In genomic region chrX:48508400-48509244, GRCh38 we compare ENCODE assay signal across 8 cellular contexts. TPM values are rescaled to one million over a fixed set of nuclear protein-coding genes. Genes with fewer than 3 reads are reported as not detected.
DNase-seq lines count a peak whose midpoint lies in the region; ATAC-seq and TF ChIP-seq lines count a peak whose summit lies in the region.

Gene PORCN, plus strand, starts transcription at chrX:48508992. Its CDS starts 829 bp downstream, at chrX:48509821.

- TF ChIP-seq CTCF in coronary artery (IDR thresholded peaks at IDR 0.05) (no peak), right lobe of liver (IDR thresholded peaks at IDR 0.05) (no peak)

- H3K9me3 ChIP-seq in right lobe of liver: no peaks in the 10 kb centered on the region

- WGBS in right lobe of liver (ENCODE audit: insufficient coverage, low coverage, low lambda C conversion rate, missing lambda C conversion rate): 36% methylated on average over 13 of the region's 65 CpGs

- TF ChIP-seq POLR2A in right lobe of liver (IDR thresholded peaks at IDR 0.05): peak; percentile 38

- intact Hi-C loops in right lobe of liver (cut with DNase I): no loop called here

- H3K27me3 Mint-ChIP-seq in activated CD4-positive, alpha-beta T cell treated with anti-CD3 and anti-CD28 coated beads, Interleukin-2, amount 10 ng/mL, durations not matched to agents 7 days and 5 days: no peaks in the 10 kb centered on the region

- no peaks in the 10 kb centered on the region for H3K4me1 ChIP-seq in right lobe of liver

- peak within 1 kb of the TSS; percentile 84 for H3K4me3 Mint-ChIP-seq in activated CD4-positive, alpha-beta T cell treated with anti-CD3 and anti-CD28 coated beads, Interleukin-2, amount 10 ng/mL, durations not matched to agents 7 days and 5 days

- H3K27ac ChIP-seq in coronary artery (peak within 1 kb of the TSS; percentile 15 to 62), right lobe of liver (peak within 1 kb of the TSS in 2 of 3 donors; percentile 5 to 40)

- H3K36me3 Mint-ChIP-seq in activated CD4-positive, alpha-beta T cell treated with anti-CD3 and anti-CD28 coated beads, Interleukin-2, amount 10 ng/mL, durations not matched to agents 7 days and 5 days (ENCODE audit: low read depth): peaks cover 6% of the 10 kb centered on the region

- H3K4me3 ChIP-seq in coronary artery (peak within 1 kb of the TSS; percentile 77), right lobe of liver (peak within 1 kb of the TSS; percentile 49 to 67 (median 65))

- CTCF ChIA-PET in activated CD4-positive, alpha-beta T cell treated with anti-CD3 and anti-CD28 coated beads, Interleukin-2, amount 10 ng/mL, durations not matched to agents 7 days and 5 days (lab: Charles Lee): interaction anchor here (0.9 kb wide), 1 partner anchor 8 kb away, joined by 3 read pairs; no protein-coding TSS in a partner anchor

- peaks cover 33% of the 10 kb centered on the region for H3K4me1 Mint-ChIP-seq in activated CD4-positive, alpha-beta T cell treated with anti-CD3 and anti-CD28 coated beads, Interleukin-2, amount 10 ng/mL, durations not matched to agents 7 days and 5 days

- H3K27me3 ChIP-seq in right lobe of liver: no peaks in the 10 kb centered on the region

- ATAC-seq in HG02973 (IDR thresholded peaks at IDR 0.05; ENCODE audit: unreplicated experiment) (peak; percentile 71), right lobe of liver (peak; percentile 92 to 95 (median 93))

- peak within 1 kb of the TSS; percentile 89 for H3K27ac Mint-ChIP-seq in activated CD4-positive, alpha-beta T cell treated with anti-CD3 and anti-CD28 coated beads, Interleukin-2, amount 10 ng/mL, durations not matched to agents 7 days and 5 days

- POLR2A ChIA-PET in activated CD4-positive, alpha-beta T cell treated with anti-CD3 and anti-CD28 coated beads, Interleukin-2, amount 10 ng/mL, durations not matched to agents 7 days and 5 days (lab: Charles Lee): interaction anchor here (0.7 kb wide), 2 partner anchors 123 to 175 kb away, joined by 3 read pairs; no protein-coding TSS in a partner anchor

- no peaks in the 10 kb centered on the region for H3K9me3 Mint-ChIP-seq in activated CD4-positive, alpha-beta T cell treated with anti-CD3 and anti-CD28 coated beads, Interleukin-2, amount 10 ng/mL, durations not matched to agents 7 days and 5 days

- no peaks in the 10 kb centered on the region for H3K36me3 ChIP-seq in right lobe of liver

- DNase-seq in NCI-H1105 treated with DMSO at 0.1 percent for 48 hours (lab: John Stamatoyannopoulos, UW) (peak; percentile 52), NCI-H1105 (lab: John Stamatoyannopoulos, UW) (no peak), NCI-H460 (ENCODE audit: extremely low read depth, low read depth) (peak; percentile 59), coronary artery (ENCODE audit: low spot score) (peak; percentile 81), right lobe of liver (peak; percentile 84 to 88 (median 86))
- DNase-seq in activated CD4-positive, alpha-beta T cell treated with anti-CD3 and anti-CD28 coated beads, Interleukin-2, amount 10 ng/mL, durations not matched to agents 7 days and 5 days: peak; percentile 82
- DNase-seq in stimulated activated CD4-positive, alpha-beta T cell treated with anti-CD3 and anti-CD28 coated beads, Interleukin-4, amount 100 ng/mL, for 4 hours: peak; percentile 74 to 79

RNA-seq across cellular contexts. Expression of gene PORCN, which starts in this region (rescaled TPM):
- total RNA-seq in NCI-H460 (2014; rRNA removed; shearing (Covaris generic)): 12.0 and 13.9 TPM in 2 replicates
- 12.0 and 13.4 TPM in 2 replicates for polyA plus RNA-seq in NCI-H460 (2014; cell fraction: nucleus; rRNA removed)
- total RNA-seq in activated CD4-positive, alpha-beta T cell treated with anti-CD3 and anti-CD28 coated beads, Interleukin-2, amount 10 ng/mL, durations not matched to agents 7 days and 5 days: 10 to 100 TPM; 12.5 to 13.3 TPM
- total RNA-seq in right lobe of liver: 1 to 10 TPM; 1.7 to 6.1 (median 1.9) TPM
